In the genomic region with DNA sequence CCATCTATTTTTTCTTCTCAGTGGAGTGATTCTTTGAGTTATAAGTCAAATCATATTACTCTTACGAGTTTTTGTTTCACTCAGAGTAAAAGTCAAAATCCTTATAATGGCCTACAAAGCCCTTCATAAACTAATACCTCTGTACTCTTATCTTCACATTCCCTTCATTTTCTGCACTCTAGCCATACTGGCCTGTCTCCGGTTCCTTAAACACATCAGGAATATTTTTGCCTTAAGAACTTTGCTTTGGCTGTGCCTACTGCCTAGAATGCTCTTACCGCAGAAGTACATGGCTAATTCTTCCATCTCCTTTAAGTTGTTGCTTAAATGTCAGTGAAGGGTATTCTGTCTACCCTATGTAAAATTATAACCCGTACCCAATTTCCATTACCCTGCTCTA, we compare ENCODE assay signal across 19 cellular contexts.
DNase-seq lines count a peak whose midpoint lies in the region; ATAC-seq, FAIRE-seq and TF ChIP-seq lines count a peak whose summit lies in the region.
"Had no signal": no experiment of that assay in that cellular context is flagged by ENCODE, and none has a peak within 500 bp of the region (broad histone marks: within the 10 kb centered on the region; RNA-seq: fewer than 3 reads in every experiment).

No MANE protein-coding gene starts in this region.

- peak overlapping the region; percentile 58 to 95 (median 84) for H3K4me2 ChIP-seq in BLaER1 treated with 17β-estradiol and CSF1 and Interleukin-3, amounts not matched to agents 10 nM and 100 nM
- H3K4me2 ChIP-seq in MM.1S (ENCODE audit: low read depth, low read length) = no peak overlapping the region

- H3K4me1 Mint-ChIP-seq in WTC11 (peaks cover 15% of the 10 kb centered on the region), mesothelial cell of epicardium (peaks cover 24% of the 10 kb centered on the region)

- 0 out of 22 replicates have a peak, but pooled peaks cover 0 to 4% (median 0%) of the 10 kb centered on the region in 11 experiments for H4K20me1 ChIP-seq in BLaER1 treated with 17β-estradiol and CSF1 and Interleukin-3, amounts not matched to agents 10 nM and 100 nM
- no peaks in the 10 kb centered on the region for H4K20me1 ChIP-seq in MM.1S (ENCODE audit: insufficient read depth, low read length)

- ATAC-seq in WTC11 (no peak), HG03354 (IDR thresholded peaks at IDR 0.05; ENCODE audit: poor library complexity, severe bottlenecking, unreplicated experiment) (no peak)
- ATAC-seq: psoas muscle had no signal

- H3K4me1 ChIP-seq in BLaER1 treated with 17β-estradiol and CSF1 and Interleukin-3, amounts not matched to agents 10 nM and 100 nM = peaks cover 48 to 93% (median 73%) of the 10 kb centered on the region in 10 experiments
- H3K4me1 ChIP-seq in MM.1S (ENCODE audit: low read length) = peaks cover 10% of the 10 kb centered on the region
- H3K4me1 ChIP-seq in vagina = peaks cover 19% of the 10 kb centered on the region

- H3K9me3 Mint-ChIP-seq in WTC11 (no peaks in the 10 kb centered on the region), mesothelial cell of epicardium (no peaks in the 10 kb centered on the region)
- H3K9me3 Mint-ChIP-seq: H9 had no signal

- H3K27me3 ChIP-seq in BLaER1 treated with 17β-estradiol and CSF1 and Interleukin-3, amounts not matched to agents 10 nM and 100 nM = no peaks in the 10 kb centered on the region
- H3K27me3 ChIP-seq in MM.1S (replicated peaks; ENCODE audit: insufficient read depth, low read length) (no peaks in the 10 kb centered on the region), vagina (no peaks in the 10 kb centered on the region)

- peaks cover 7% of the 10 kb centered on the region; the same call in 1 of the 2 replicates for H3F3A ChIP-seq in MM.1S (ENCODE audit: insufficient read depth, low read length)

- H3K36me3 ChIP-seq in BLaER1 treated with 17β-estradiol and CSF1 and Interleukin-3, amounts not matched to agents 10 nM and 100 nM = peaks cover 0 to 42% (median 12%) of the 10 kb centered on the region in 11 experiments; a peak in 12 of 22 replicates
- H3K36me3 ChIP-seq in MM.1S (replicated peaks; ENCODE audit: insufficient read depth, low read length) (no peaks in the 10 kb centered on the region), vagina (no peaks in the 10 kb centered on the region)
- H3K36me3 ChIP-seq: left ventricle myocardium inferior had no signal

- intact Hi-C loops in vagina (cut with DNase I) = no loop called here

- POLR2A ChIA-PET in WTC11 (lab: Charles Lee) = no interaction called here

- H3K27ac Mint-ChIP-seq in WTC11 = 0 out of 2 replicates have a peak overlapping the region, but pooled peaks have one; percentile 12
- H3K27ac Mint-ChIP-seq in mesothelial cell of epicardium = peak overlapping the region; percentile 13

- TF ChIP-seq POLR2A in GM12892 (IDR thresholded peaks at IDR 0.05; ENCODE audit: low read depth, low read length) (no peak), vagina (IDR thresholded peaks at IDR 0.05) (no peak)

- DNase-seq in GM12892 (ENCODE audit: insufficient read length) = no peak
- no peak for DNase-seq in WTC11 (ENCODE audit: low spot score)
- DNase-seq in mesothelial cell of epicardium (ENCODE audit: low spot score in 2 of 2, unreplicated experiment in 2 of 2) = no peak
- DNase-seq in MM.1S = no peak
- no peak for DNase-seq in vagina (ENCODE audit: extremely low spot score in 2 of 2)
- DNase-seq in germinal center (ENCODE audit: low spot score) = no peak
- DNase-seq: activated CD4-positive, alpha-beta T cell treated with anti-CD3 and anti-CD28 coated beads, Interleukin-2, amount 10 ng/mL, durations not matched to agents 24 days and 14 days; COR-L47; H9; head of caudate nucleus; left ventricle myocardium inferior; NCI-H1105 treated with DMSO at 0.1 percent for 48 hours; NCI-H510A; psoas muscle; RPMI8226; stimulated activated CD4-positive, alpha-beta T cell treated with anti-CD3 and anti-CD28 coated beads, Interleukin-2, amount 100 ng/mL, for 48 hours had no signal

- no peaks in the 10 kb centered on the region for H3K36me3 Mint-ChIP-seq in WTC11
- peaks cover 4% of the 10 kb centered on the region for H3K36me3 Mint-ChIP-seq in mesothelial cell of epicardium

- H3K27me3 Mint-ChIP-seq in WTC11 (ENCODE audit: low read depth) (no peaks in the 10 kb centered on the region), mesothelial cell of epicardium (ENCODE audit: low read depth) (no peaks in the 10 kb centered on the region)
- H3K27me3 Mint-ChIP-seq: activated CD4-positive, alpha-beta T cell treated with anti-CD3 and anti-CD28 coated beads, Interleukin-2, amount 10 ng/mL, durations not matched to agents 24 days and 14 days had no signal

- H3K27ac ChIP-seq in BLaER1 treated with 17β-estradiol and CSF1 and Interleukin-3, amounts not matched to agents 10 nM and 100 nM = peak overlapping the region; percentile 8 to 98 (median 86); a peak in 21 of 22 replicates
- H3K27ac ChIP-seq in MM.1S (ENCODE audit: low read length) (no peak overlapping the region), vagina (no peak overlapping the region)
- H3K27ac ChIP-seq: left ventricle myocardium inferior, psoas muscle had no signal

- H3K9me3 ChIP-seq in BLaER1 treated with 17β-estradiol and CSF1 and Interleukin-3, amounts not matched to agents 10 nM and 100 nM (replicated peaks in 1 of 11) = peaks cover 0 to 17% (median 0%) of the 10 kb centered on the region in 11 experiments; a peak in 4 of 22 replicates
- H3K9me3 ChIP-seq in MM.1S (replicated peaks; ENCODE audit: insufficient read depth, low read length) (no peaks in the 10 kb centered on the region), vagina (no peaks in the 10 kb centered on the region)
- H3K9me3 ChIP-seq: left ventricle myocardium inferior, psoas muscle had no signal

- no peaks in the 10 kb centered on the region for H3K79me2 ChIP-seq in MM.1S (ENCODE audit: low read length)

- peak overlapping the region in 7 of 10 experiments; percentile 11 to 47 (median 43); a peak in 13 of 20 replicates for H3K4me3 ChIP-seq in BLaER1 treated with 17β-estradiol and CSF1 and Interleukin-3, amounts not matched to agents 10 nM and 100 nM
- no peak overlapping the region for H3K4me3 ChIP-seq in MM.1S (ENCODE audit: low read length)
- H3K4me3 ChIP-seq in vagina = no peak overlapping the region
- H3K4me3 ChIP-seq: left ventricle myocardium inferior, psoas muscle had no signal

- no peak for TF ChIP-seq CTCF in WTC11 (IDR thresholded peaks at IDR 0.05)
- no peak for TF ChIP-seq CTCF in mesothelial cell of epicardium (IDR thresholded peaks at IDR 0.05; ENCODE audit: unreplicated experiment)
- TF ChIP-seq CTCF in MM.1S (IDR thresholded peaks at IDR 0.05; ENCODE audit: low read length) = no peak
- TF ChIP-seq CTCF in vagina (IDR thresholded peaks at IDR 0.05) = no peak

- CTCF ChIA-PET in WTC11 (lab: Charles Lee) = no interaction called here

- H3K9ac ChIP-seq in BLaER1 treated with 17β-estradiol and CSF1 and Interleukin-3, amounts not matched to agents 10 nM and 100 nM = peak overlapping the region; percentile 25 to 86 (median 71); a peak in 19 of 22 replicates
- H3K9ac ChIP-seq in MM.1S (ENCODE audit: low read length) = no peak overlapping the region

- no peaks in the 10 kb centered on the region for H3K9me2 ChIP-seq in MM.1S (replicated peaks; ENCODE audit: insufficient read depth, low read length)

- H3K4me3 Mint-ChIP-seq in WTC11 = no peak overlapping the region
- H3K4me3 Mint-ChIP-seq in mesothelial cell of epicardium = no peak overlapping the region
- H3K4me3 Mint-ChIP-seq: H9 had no signal

- H2AFZ ChIP-seq in MM.1S (ENCODE audit: low read length) = no peak overlapping the region

- FAIRE-seq in GM12892 (lab: Jason Lieb, UNC) = peak; percentile 56
- FAIRE-seq: endometrium had no signal

TF ChIP-seq in WTC11, 78 proteins besides CTCF, POLR2A, EP300 and RAD21 (continues in another document):
- no peak for TF ChIP-seq ZBTB21 (CRISPR knock-in tag; IDR thresholded peaks at IDR 0.05; ENCODE audit: borderline replicate concordance)
- TF ChIP-seq TEAD1 (CRISPR knock-in tag; IDR thresholded peaks at IDR 0.05) = no peak
- TF ChIP-seq, protein P1, sequence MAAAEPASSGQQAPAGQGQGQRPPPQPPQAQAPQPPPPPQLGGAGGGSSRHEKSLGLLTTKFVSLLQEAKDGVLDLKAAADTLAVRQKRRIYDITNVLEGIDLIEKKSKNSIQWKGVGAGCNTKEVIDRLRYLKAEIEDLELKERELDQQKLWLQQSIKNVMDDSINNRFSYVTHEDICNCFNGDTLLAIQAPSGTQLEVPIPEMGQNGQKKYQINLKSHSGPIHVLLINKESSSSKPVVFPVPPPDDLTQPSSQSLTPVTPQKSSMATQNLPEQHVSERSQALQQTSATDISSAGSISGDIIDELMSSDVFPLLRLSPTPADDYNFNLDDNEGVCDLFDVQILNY (CRISPR knock-in tag; IDR thresholded peaks at IDR 0.05) = no peak
- TF ChIP-seq, protein P2, sequence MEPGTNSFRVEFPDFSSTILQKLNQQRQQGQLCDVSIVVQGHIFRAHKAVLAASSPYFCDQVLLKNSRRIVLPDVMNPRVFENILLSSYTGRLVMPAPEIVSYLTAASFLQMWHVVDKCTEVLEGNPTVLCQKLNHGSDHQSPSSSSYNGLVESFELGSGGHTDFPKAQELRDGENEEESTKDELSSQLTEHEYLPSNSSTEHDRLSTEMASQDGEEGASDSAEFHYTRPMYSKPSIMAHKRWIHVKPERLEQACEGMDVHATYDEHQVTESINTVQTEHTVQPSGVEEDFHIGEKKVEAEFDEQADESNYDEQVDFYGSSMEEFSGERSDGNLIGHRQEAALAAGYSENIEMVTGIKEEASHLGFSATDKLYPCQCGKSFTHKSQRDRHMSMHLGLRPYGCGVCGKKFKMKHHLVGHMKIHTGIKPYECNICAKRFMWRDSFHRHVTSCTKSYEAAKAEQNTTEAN (CRISPR knock-in tag; IDR thresholded peaks at IDR 0.05) = no peak
- TF ChIP-seq ZNF232 (CRISPR knock-in tag; IDR thresholded peaks at IDR 0.05) = no peak
- TF ChIP-seq ZNF671 (CRISPR knock-in tag; IDR thresholded peaks at IDR 0.05) = no peak

Comparison
In these comparisons a context has a peak if more than half of its experiments do, and no peak if none do; other contexts are left out.
1. H3K27ac ChIP-seq: peak in BLaER1 treated with 17β-estradiol and CSF1 and Interleukin-3, amounts not matched to agents 10 nM and 100 nM (11 of 11); none in MM.1S (single experiment) and vagina (single experiment).
2. H3K4me3 ChIP-seq: peak in BLaER1 treated with 17β-estradiol and CSF1 and Interleukin-3, amounts not matched to agents 10 nM and 100 nM (7 of 10); none in MM.1S (single experiment) and vagina (0 of 2).